Comparison of ENCODE assay signal across 15 cellular contexts in the genomic region with DNA sequence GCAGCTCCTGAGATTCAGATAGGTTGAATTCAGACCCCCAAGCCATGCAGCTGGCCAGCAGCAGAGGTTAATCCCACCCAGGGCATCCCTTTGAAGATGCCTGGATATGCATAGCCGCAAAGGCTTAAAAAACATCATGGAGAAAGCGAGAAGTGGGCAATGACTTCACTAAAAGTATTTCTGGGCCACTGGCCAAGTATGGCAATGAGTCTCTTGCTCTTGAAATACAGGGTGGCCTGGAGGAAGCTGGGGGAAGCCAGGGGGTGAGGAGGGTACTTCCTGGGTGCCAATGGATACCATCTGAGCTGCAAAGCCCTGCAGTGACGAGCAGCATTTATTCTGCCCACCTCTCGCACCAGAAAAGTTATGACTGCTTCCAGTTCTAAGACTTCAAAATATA.
A peak's percentile ranks its signal among the peaks of the same experiment; 100 is the strongest.
DNase-seq lines count a peak whose midpoint lies in the region; ATAC-seq and TF ChIP-seq lines count a peak whose summit lies in the region.
"Had no signal": no experiment of that assay in that cellular context is flagged by ENCODE, and none has a peak within 500 bp of the region (broad histone marks: within the 10 kb centered on the region; RNA-seq: fewer than 3 reads in every experiment).

No MANE protein-coding gene starts in this region.

- H3K27me3 Mint-ChIP-seq in stimulated activated naive B cell treated with anti-CD40 and anti-IgM and Interleukin-4, amounts not matched to agents 10 μg/mL and 1 μg/mL and 100 μg/mL, for 72 hours = peaks cover 0 to 1% of the 10 kb centered on the region in 2 donors
- H3K27me3 Mint-ChIP-seq: activated CD4-positive, alpha-beta memory T cell treated with anti-CD3 and anti-CD28 coated beads, Interleukin-2, amount 10 ng/mL, durations not matched to agents 7 days and 5 days; CD4-positive, alpha-beta T cell had no signal

- H3K27ac Mint-ChIP-seq in stimulated activated naive B cell treated with anti-CD40 and anti-IgM and Interleukin-4, amounts not matched to agents 10 μg/mL and 1 μg/mL and 100 μg/mL, for 72 hours = no peak overlapping the region
- H3K27ac Mint-ChIP-seq: activated CD4-positive, alpha-beta memory T cell treated with anti-CD3 and anti-CD28 coated beads, Interleukin-2, amount 10 ng/mL, durations not matched to agents 7 days and 5 days; activated naive CD4-positive, alpha-beta T cell treated with anti-CD3 and anti-CD28 coated beads for 36 hours; CD4-positive, alpha-beta T cell had no signal

- in situ Hi-C loops in astrocyte of the spinal cord (cut with HindIII; ENCODE audit: low sequenced_read_pairs) = no loop called here

- no peak for ATAC-seq in GM18909 (IDR thresholded peaks at IDR 0.05; ENCODE audit: poor library complexity, unreplicated experiment)
- ATAC-seq in GM18907 (IDR thresholded peaks at IDR 0.05; ENCODE audit: unreplicated experiment) = no peak
- no peak for ATAC-seq in stimulated activated naive B cell treated with anti-CD40 and anti-IgM and Interleukin-4, amounts not matched to agents 10 μg/mL and 1 μg/mL and 100 μg/mL, for 72 hours (replicated peaks)

- no peak overlapping the region for H3K4me3 Mint-ChIP-seq in stimulated activated naive B cell treated with anti-CD40 and anti-IgM and Interleukin-4, amounts not matched to agents 10 μg/mL and 1 μg/mL and 100 μg/mL, for 72 hours
- H3K4me3 Mint-ChIP-seq: activated CD4-positive, alpha-beta memory T cell treated with anti-CD3 and anti-CD28 coated beads, Interleukin-2, amount 10 ng/mL, durations not matched to agents 7 days and 5 days; activated naive CD4-positive, alpha-beta T cell treated with anti-CD3 and anti-CD28 coated beads for 36 hours; CD4-positive, alpha-beta T cell had no signal

- peak; percentile 79 for DNase-seq in DMS79 treated with DMSO at 0.1 percent for 48 hours (lab: John Stamatoyannopoulos, UW)
- DNase-seq in MV-4-11 (lab: John Stamatoyannopoulos, UW) = peak; percentile 22
- DNase-seq in astrocyte of the spinal cord (ENCODE audit: low read depth, low spot score) = peak; percentile 79
- DNase-seq in myocyte (ENCODE audit: low read depth) = peak; percentile 2
- no peak for DNase-seq in HPDE6-E6E7 (ENCODE audit: extremely low spot score)
- no peak for DNase-seq in stimulated activated naive B cell treated with anti-CD40 and anti-IgM and Interleukin-4, amounts not matched to agents 10 μg/mL and 1 μg/mL and 100 μg/mL, for 72 hours
- DNase-seq: activated CD4-positive, alpha-beta memory T cell treated with anti-CD3 and anti-CD28 coated beads, Interleukin-2, amount 10 ng/mL, durations not matched to agents 7 days and 5 days; activated naive CD4-positive, alpha-beta T cell treated with anti-CD3 and anti-CD28 coated beads for 36 hours; CD4-positive, alpha-beta T cell; H7; hypothalamus; midbrain; retina had no signal

- no peaks in the 10 kb centered on the region for H3K36me3 Mint-ChIP-seq in stimulated activated naive B cell treated with anti-CD40 and anti-IgM and Interleukin-4, amounts not matched to agents 10 μg/mL and 1 μg/mL and 100 μg/mL, for 72 hours

- H3K9me3 Mint-ChIP-seq in stimulated activated naive B cell treated with anti-CD40 and anti-IgM and Interleukin-4, amounts not matched to agents 10 μg/mL and 1 μg/mL and 100 μg/mL, for 72 hours = peaks cover 2% of the 10 kb centered on the region in 2 donors
- H3K9me3 Mint-ChIP-seq: CD4-positive, alpha-beta T cell had no signal

- H3K4me1 Mint-ChIP-seq in stimulated activated naive B cell treated with anti-CD40 and anti-IgM and Interleukin-4, amounts not matched to agents 10 μg/mL and 1 μg/mL and 100 μg/mL, for 72 hours = no peaks in the 10 kb centered on the region
- H3K4me1 Mint-ChIP-seq: activated CD4-positive, alpha-beta memory T cell treated with anti-CD3 and anti-CD28 coated beads, Interleukin-2, amount 10 ng/mL, durations not matched to agents 7 days and 5 days had no signal

- H3K4me3 ChIP-seq in astrocyte of the spinal cord (ENCODE audit: low read depth, low read length) = no peak overlapping the region

- no peak for TF ChIP-seq CTCF in astrocyte of the spinal cord (IDR thresholded peaks at IDR 0.05; ENCODE audit: low read depth, low read length)

Comparison
In these comparisons a context has a peak if more than half of its experiments do, and no peak if none do; other contexts are left out.
1. DNase-seq: peak in DMS79 treated with DMSO at 0.1 percent for 48 hours (single experiment), MV-4-11 (single experiment), astrocyte of the spinal cord (single experiment) and myocyte (single experiment); none in HPDE6-E6E7 (single experiment) and stimulated activated naive B cell treated with anti-CD40 and anti-IgM and Interleukin-4, amounts not matched to agents 10 μg/mL and 1 μg/mL and 100 μg/mL, for 72 hours (single experiment).